In genomic region chrX:18471296-18471695, GRCh38 we compare ENCODE assay signal across 34 cellular contexts.
"Had no signal": no experiment of that assay in that cellular context is flagged by ENCODE, and none has a peak within 500 bp of the region (broad histone marks: within the 10 kb centered on the region; RNA-seq: fewer than 3 reads in every experiment).

No MANE protein-coding gene starts in this region.

- H3K27me3 ChIP-seq: adrenal gland, ascending aorta, body of pancreas, brain microvascular endothelial cell, cardiac muscle cell had no signal

- DNase-seq: activated effector memory CD4-positive, alpha-beta T cell treated with anti-CD3 and anti-CD28 coated beads, Interleukin-2, amount 50 U/mL, for 16 hours; activated effector memory CD4-positive, alpha-beta T cell treated with Interleukin-2 at 50 U/mL for 16 hours; activated gamma-delta T cell; activated gamma-delta T cell treated with Interleukin-2 at 50 U/mL for 16 hours; activated naive CD4-positive, alpha-beta T cell; activated naive CD4-positive, alpha-beta T cell treated with anti-CD3 and anti-CD28 coated beads for 36 hours; activated naive CD4-positive, alpha-beta T cell treated with anti-CD3 and anti-CD28 coated beads, Interleukin-2, amount 10 ng/mL, durations not matched to agents 7 days and 5 days; activated naive CD4-positive, alpha-beta T cell treated with anti-CD3 and anti-CD28 coated beads, Interleukin-2, amount 50 U/mL, for 16 hours; activated naive CD4-positive, alpha-beta T cell treated with Interleukin-2 at 50 U/mL for 16 hours; activated naive CD8-positive, alpha-beta T cell treated with anti-CD3 and anti-CD28 coated beads for 36 hours; activated naive CD8-positive, alpha-beta T cell treated with anti-CD3 and anti-CD28 coated beads, Interleukin-2, amount 10 ng/mL, durations not matched to agents 7 days and 5 days; activated naive CD8-positive, alpha-beta T cell treated with anti-CD3 and anti-CD28 coated beads, Interleukin-2, amount 50 U/mL, for 24 hours; activated T-cell treated with anti-CD3 and anti-CD28 coated beads for 4 hours; activated T-cell treated with anti-CD3 and anti-CD28 coated beads, Interleukin-2, amount 50 U/mL, for 1 hour; activated T-cell treated with anti-CD3 and anti-CD28 coated beads, Interleukin-2, amount 50 U/mL, for 24 hours; activated T-cell treated with anti-CD3 and anti-CD28 coated beads, Interleukin-2, amount 50 U/mL, for 4 hours; activated T-cell treated with anti-CD3 and anti-CD28 coated beads, Interleukin-2, amount 50 U/mL, for 48 hours; activated T-cell treated with anti-CD3 and anti-CD28 coated beads, Interleukin-2, amount 50 U/mL, for 72 hours; adrenal gland; amniotic stem cell; amygdala; anterior cingulate cortex; aorta; body of pancreas; brain microvascular endothelial cell; caudate nucleus; central memory CD4-positive, alpha-beta T cell; cerebellar nuclear complex had no signal

- ATAC-seq: activated naive CD4-positive, alpha-beta T cell treated with anti-CD3 and anti-CD28 coated beads, Interleukin-2, amount 50 U/mL, for 72 hours; activated naive CD8-positive, alpha-beta T cell treated with anti-CD3 and anti-CD28 coated beads, Interleukin-2, amount 50 U/mL, for 24 hours; activated T-cell treated with anti-CD3 and anti-CD28 coated beads, Interleukin-2, amount 50 U/mL, for 4 hours; activated T-cell treated with anti-CD3 and anti-CD28 coated beads, Interleukin-2, amount 50 U/mL, for 72 hours; activated T-helper 17 cell treated with anti-CD3 and anti-CD28 coated beads, Interleukin-2, amount 50 U/mL, for 72 hours; body of pancreas had no signal

- FAIRE-seq: bronchial epithelial cell had no signal

- H3K36me3 ChIP-seq: adrenal gland, ascending aorta, brain microvascular endothelial cell, breast epithelium, cardiac muscle cell had no signal

- H3K27ac ChIP-seq: adrenal gland, ascending aorta, body of pancreas, brain microvascular endothelial cell, breast epithelium, cardiac muscle cell had no signal

- H3K4me3 ChIP-seq: adrenal gland, ascending aorta, body of pancreas, breast epithelium, cardiac muscle cell had no signal

- H3K9me3 ChIP-seq: adrenal gland, ascending aorta, body of pancreas, breast epithelium had no signal

- H3K4me1 ChIP-seq: adrenal gland, ascending aorta, body of pancreas, breast epithelium had no signal
